In the genomic region with DNA sequence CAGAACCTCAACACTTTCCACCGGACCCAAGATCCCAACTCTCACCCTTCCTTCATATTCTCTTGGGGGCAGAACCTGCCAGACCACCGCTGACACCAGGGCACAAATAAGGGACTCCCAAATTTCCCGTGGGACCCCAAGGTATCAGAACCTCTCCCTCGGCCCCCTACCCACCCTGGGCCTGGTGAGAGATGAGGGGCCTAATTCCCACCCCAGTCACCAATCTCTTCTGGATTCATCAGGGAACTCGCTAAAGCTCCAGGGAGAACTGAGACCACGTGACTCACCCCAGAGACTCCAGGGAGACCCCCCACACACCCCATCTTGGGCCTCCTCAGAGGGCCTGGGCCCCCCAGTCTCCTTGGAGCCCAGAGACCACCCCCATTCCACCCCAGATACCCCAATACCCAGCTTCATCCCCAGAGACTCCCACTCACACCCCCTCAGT, we compare ENCODE assay signal across 12 cellular contexts. TPM values are rescaled to one million over a fixed set of nuclear protein-coding genes. Genes with fewer than 3 reads are reported as not detected.
DNase-seq lines count a peak whose midpoint lies in the region; ATAC-seq and TF ChIP-seq lines count a peak whose summit lies in the region.
"Had no signal": no experiment of that assay in that cellular context is flagged by ENCODE, and none has a peak within 500 bp of the region (broad histone marks: within the 10 kb centered on the region; RNA-seq: fewer than 3 reads in every experiment).

No MANE protein-coding gene starts in this region.

- POLR2A ChIA-PET in MCF 10A (lab: Yijun Ruan, JAX) = interaction anchor here (4.1 kb wide), 1 partner anchor 28 kb away, joined by 43 read pairs; the partner anchor contains the start of gene TIMM13

- ATAC-seq in RWPE2 (ENCODE audit: low read depth) = no peak
- ATAC-seq in stimulated activated effector memory CD8-positive, alpha-beta T cell treated with anti-CD3 and anti-CD28 coated beads, Interleukin-12 subunit alpha, Interleukin-12 subunit beta, amount 100 ng/mL, for 72 hours = no peak

- intact Hi-C loops in MCF 10A (cut with micrococcal nuclease) = no loop called here
- intact Hi-C loops in breast epithelium (cut with DNase I; ENCODE audit: low total_unique reads) = no loop called here

- TF ChIP-seq CTCF in MCF 10A (IDR thresholded peaks at IDR 0.05; ENCODE audit: unreplicated experiment) (no peak), breast epithelium (IDR thresholded peaks at IDR 0.05) (no peak), RWPE2 (IDR thresholded peaks at IDR 0.05; ENCODE audit: poor library complexity, severe bottlenecking) (no peak), fibroblast of mammary gland (conservative IDR thresholded peaks at IDR 0.05; ENCODE audit: control insufficient read depth, insufficient read depth, low read depth, low read length) (no peak)

- peak overlapping the region; percentile 85 for H3K27ac Mint-ChIP-seq in MCF 10A (ENCODE audit: low read depth, unreplicated experiment)
- peak overlapping the region; percentile 86 for H3K27ac Mint-ChIP-seq in stimulated activated effector memory CD8-positive, alpha-beta T cell treated with anti-CD3 and anti-CD28 coated beads, Interleukin-12 subunit alpha, Interleukin-12 subunit beta, amount 100 ng/mL, for 72 hours

- no peak for TF ChIP-seq POLR2A in breast epithelium (IDR thresholded peaks at IDR 0.05)

- BruUV-seq in MCF 10A (replicated peaks; lab: Mats Ljungman, UMichigan) = no TSS peak

- H3K9me3 ChIP-seq in breast epithelium (no peaks in the 10 kb centered on the region), RWPE2 (ENCODE audit: severe bottlenecking) (no peaks in the 10 kb centered on the region)

- no peaks in the 10 kb centered on the region for H3K36me3 Mint-ChIP-seq in MCF 10A (ENCODE audit: insufficient read depth, unreplicated experiment)
- H3K36me3 Mint-ChIP-seq in stimulated activated effector memory CD8-positive, alpha-beta T cell treated with anti-CD3 and anti-CD28 coated beads, Interleukin-12 subunit alpha, Interleukin-12 subunit beta, amount 100 ng/mL, for 72 hours = peaks cover 36% of the 10 kb centered on the region

- CTCF ChIA-PET in MCF 10A (lab: Yijun Ruan, JAX) = interaction anchor here (0.6 kb wide), 1 partner anchor 1514 kb away, joined by 3 read pairs; no protein-coding TSS in a partner anchor

- H3K27me3 Mint-ChIP-seq in MCF 10A (ENCODE audit: insufficient read depth, unreplicated experiment) = no peaks in the 10 kb centered on the region

- peaks cover 18% of the 10 kb centered on the region for H3K4me1 Mint-ChIP-seq in MCF 10A (ENCODE audit: insufficient read depth, unreplicated experiment)
- peaks cover 20% of the 10 kb centered on the region for H3K4me1 Mint-ChIP-seq in stimulated activated effector memory CD8-positive, alpha-beta T cell treated with anti-CD3 and anti-CD28 coated beads, Interleukin-12 subunit alpha, Interleukin-12 subunit beta, amount 100 ng/mL, for 72 hours

- no peak for DNase-seq in MCF 10A (ENCODE audit: unreplicated experiment)
- DNase-seq in breast epithelium (ENCODE audit: low spot score in 2 of 2) = no peak
- no peak for DNase-seq in RWPE2 (ENCODE audit: low spot score)
- DNase-seq in fibroblast of mammary gland (ENCODE audit: low read depth) = no peak
- no peak for DNase-seq in stimulated activated effector memory CD8-positive, alpha-beta T cell treated with anti-CD3 and anti-CD28 coated beads, Interleukin-12 subunit alpha, Interleukin-12 subunit beta, amount 100 ng/mL, for 72 hours (ENCODE audit: low spot score in 2 of 2)
- DNase-seq in stimulated activated CD4-positive, alpha-beta T cell treated with anti-CD3 and anti-CD28 coated beads, Interleukin-4, amount 100 ng/mL, for 4 hours = no peak
- no peak for DNase-seq in GM03348 (ENCODE audit: low spot score)
- DNase-seq in NCI-H748 (lab: John Stamatoyannopoulos, UW; ENCODE audit: unreplicated experiment) = no peak
- DNase-seq: caudate nucleus; hypothalamus; NCI-H2081; stimulated activated CD8-positive, alpha-beta memory T cell treated with anti-CD3 and anti-CD28 coated beads, Interleukin-4, amount 100 ng/mL, for 48 hours had no signal

- no peaks in the 10 kb centered on the region for H3K27me3 ChIP-seq in breast epithelium
- no peaks in the 10 kb centered on the region for H3K27me3 ChIP-seq in RWPE2 (ENCODE audit: insufficient read depth, poor library complexity, severe bottlenecking)

- no peaks in the 10 kb centered on the region for H3K9me3 Mint-ChIP-seq in MCF 10A (ENCODE audit: unreplicated experiment)
- no peaks in the 10 kb centered on the region for H3K9me3 Mint-ChIP-seq in stimulated activated effector memory CD8-positive, alpha-beta T cell treated with anti-CD3 and anti-CD28 coated beads, Interleukin-12 subunit alpha, Interleukin-12 subunit beta, amount 100 ng/mL, for 72 hours

- H3K27ac ChIP-seq in breast epithelium = no peak overlapping the region
- peak overlapping the region; percentile 81 for H3K27ac ChIP-seq in RWPE2 (ENCODE audit: poor library complexity, severe bottlenecking)

- H3K4me1 ChIP-seq in breast epithelium = peaks cover 0 to 8% of the 10 kb centered on the region in 2 donors
- no peaks in the 10 kb centered on the region for H3K4me1 ChIP-seq in RWPE2 (ENCODE audit: insufficient read depth, poor library complexity, severe bottlenecking)

- peak overlapping the region; percentile 77 for H3K4me3 Mint-ChIP-seq in MCF 10A (ENCODE audit: unreplicated experiment)
- H3K4me3 Mint-ChIP-seq in stimulated activated effector memory CD8-positive, alpha-beta T cell treated with anti-CD3 and anti-CD28 coated beads, Interleukin-12 subunit alpha, Interleukin-12 subunit beta, amount 100 ng/mL, for 72 hours = peak overlapping the region; percentile 73

- no peak overlapping the region for H3K4me3 ChIP-seq in breast epithelium
- peak overlapping the region; percentile 100 for H3K4me3 ChIP-seq in RWPE2 (ENCODE audit: severe bottlenecking)
- H3K4me3 ChIP-seq in fibroblast of mammary gland (ENCODE audit: control insufficient read depth, low read depth, low read length) = peak overlapping the region; percentile 85

- no peaks in the 10 kb centered on the region for H3K36me3 ChIP-seq in breast epithelium
- peaks cover 4% of the 10 kb centered on the region; the same call in 1 of the 2 replicates for H3K36me3 ChIP-seq in RWPE2 (ENCODE audit: low read depth)

RNA-seq across cellular contexts. Expression of gene LMNB2, which starts 1.8 kb away (rescaled TPM):
- 85.2 and 85.6 TPM in 2 replicates for total RNA-seq in MCF 10A (2022)
- 10 to 100 TPM; 13.1 to 25.2 (median 15.7) TPM for total RNA-seq in breast epithelium

RNA-seq across cellular contexts. Expression of gene GADD45B, which starts 20.9 kb away (rescaled TPM):
- total RNA-seq in MCF 10A (2022) = 28.0 and 53.8 TPM in 2 replicates
- 100 to 1,000 TPM; 136 to 301 (median 172) TPM for total RNA-seq in breast epithelium

RNA-seq across cellular contexts. Expression of gene TIMM13, which starts 27.6 kb away (rescaled TPM):
- total RNA-seq in MCF 10A (2022) = 123 and 188 TPM in 2 replicates
- 10 to 100 TPM; 27.7 to 34.4 (median 28.1) TPM for total RNA-seq in breast epithelium

Comparison
In these comparisons a context has a peak if more than half of its experiments do, and no peak if none do; other contexts are left out.
1. H3K4me3 ChIP-seq: peak in RWPE2 (single experiment) and fibroblast of mammary gland (single experiment); none in breast epithelium (0 of 3).